In the genomic region with DNA sequence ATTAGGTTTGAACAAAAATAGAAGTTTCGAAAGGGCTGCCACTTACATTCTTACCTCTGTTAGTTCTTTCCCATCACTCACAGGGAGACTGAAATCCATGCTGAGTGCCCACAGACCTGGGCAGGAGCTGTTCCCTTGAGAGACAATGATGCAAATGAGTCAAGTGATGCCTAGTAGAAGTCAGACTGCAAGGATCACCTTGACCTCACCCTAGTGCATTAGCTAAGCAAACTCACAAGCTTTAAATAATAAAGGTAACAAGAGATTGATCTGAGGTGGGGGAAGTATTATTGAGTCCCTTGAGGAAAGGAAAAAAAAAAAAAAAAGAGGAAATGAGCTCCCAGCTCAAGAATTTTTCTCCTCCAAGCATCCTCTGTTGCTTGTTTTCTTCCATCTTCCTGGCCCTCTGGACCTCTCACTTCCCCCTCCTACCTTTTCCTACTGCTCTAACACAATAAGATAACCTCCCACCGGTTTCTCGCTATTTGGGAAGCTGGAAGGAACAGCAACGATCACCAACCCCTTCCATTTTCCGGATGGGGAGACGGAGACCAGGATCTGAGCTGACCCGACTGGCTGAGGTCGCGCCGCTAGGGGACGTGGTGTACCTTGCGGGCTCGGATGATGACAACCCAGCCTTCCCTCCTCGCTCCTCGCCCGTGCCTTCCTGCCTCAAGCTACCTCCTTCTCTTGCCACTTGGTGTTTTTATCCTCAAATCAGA, we compare ENCODE assay signal across 1 cellular context.
TF ChIP-seq lines count a peak whose summit lies in the region.

No MANE protein-coding gene starts in this region.

TF ChIP-seq in HCT116, 20 proteins besides CTCF, POLR2A, EP300 and RAD21:
- no peak for TF ChIP-seq JUND (IDR thresholded peaks at IDR 0.05)
- no peak for TF ChIP-seq MAX (IDR thresholded peaks at IDR 0.05)
- TF ChIP-seq, protein P1, sequence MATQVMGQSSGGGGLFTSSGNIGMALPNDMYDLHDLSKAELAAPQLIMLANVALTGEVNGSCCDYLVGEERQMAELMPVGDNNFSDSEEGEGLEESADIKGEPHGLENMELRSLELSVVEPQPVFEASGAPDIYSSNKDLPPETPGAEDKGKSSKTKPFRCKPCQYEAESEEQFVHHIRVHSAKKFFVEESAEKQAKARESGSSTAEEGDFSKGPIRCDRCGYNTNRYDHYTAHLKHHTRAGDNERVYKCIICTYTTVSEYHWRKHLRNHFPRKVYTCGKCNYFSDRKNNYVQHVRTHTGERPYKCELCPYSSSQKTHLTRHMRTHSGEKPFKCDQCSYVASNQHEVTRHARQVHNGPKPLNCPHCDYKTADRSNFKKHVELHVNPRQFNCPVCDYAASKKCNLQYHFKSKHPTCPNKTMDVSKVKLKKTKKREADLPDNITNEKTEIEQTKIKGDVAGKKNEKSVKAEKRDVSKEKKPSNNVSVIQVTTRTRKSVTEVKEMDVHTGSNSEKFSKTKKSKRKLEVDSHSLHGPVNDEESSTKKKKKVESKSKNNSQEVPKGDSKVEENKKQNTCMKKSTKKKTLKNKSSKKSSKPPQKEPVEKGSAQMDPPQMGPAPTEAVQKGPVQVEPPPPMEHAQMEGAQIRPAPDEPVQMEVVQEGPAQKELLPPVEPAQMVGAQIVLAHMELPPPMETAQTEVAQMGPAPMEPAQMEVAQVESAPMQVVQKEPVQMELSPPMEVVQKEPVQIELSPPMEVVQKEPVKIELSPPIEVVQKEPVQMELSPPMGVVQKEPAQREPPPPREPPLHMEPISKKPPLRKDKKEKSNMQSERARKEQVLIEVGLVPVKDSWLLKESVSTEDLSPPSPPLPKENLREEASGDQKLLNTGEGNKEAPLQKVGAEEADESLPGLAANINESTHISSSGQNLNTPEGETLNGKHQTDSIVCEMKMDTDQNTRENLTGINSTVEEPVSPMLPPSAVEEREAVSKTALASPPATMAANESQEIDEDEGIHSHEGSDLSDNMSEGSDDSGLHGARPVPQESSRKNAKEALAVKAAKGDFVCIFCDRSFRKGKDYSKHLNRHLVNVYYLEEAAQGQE (IDR thresholded peaks at IDR 0.05; ENCODE audit: low read depth): no peak
